ENCODE assay signal across 8 cellular contexts in genomic region chr18:13558132-13558531, GRCh38.
DNase-seq lines count a peak whose midpoint lies in the region; ATAC-seq and TF ChIP-seq lines count a peak whose summit lies in the region.

No MANE protein-coding gene starts in this region.

- peaks cover 9% of the 10 kb centered on the region for H3K4me1 Mint-ChIP-seq in progenitor cell of endocrine pancreas (ENCODE audit: low read depth)

- ATAC-seq in Right ventricle myocardium inferior (peak; percentile 84), HG02852 (IDR thresholded peaks at IDR 0.05; ENCODE audit: unreplicated experiment) (peak; percentile 55), HG03045 (IDR thresholded peaks at IDR 0.05; ENCODE audit: unreplicated experiment) (no peak)

- DNase-seq in Right ventricle myocardium inferior (ENCODE audit: missing footprints), result no peak
- DNase-seq in cardiac septum (ENCODE audit: low spot score), result no peak
- peak; percentile 15 for DNase-seq in NCI-H226
- DNase-seq in activated T-cell treated with anti-CD3 and anti-CD28 coated beads, Interleukin-2, amount 50 U/mL, for 48 hours, result peak; percentile 62
- peak; percentile 73 for DNase-seq in germinal center (ENCODE audit: low spot score)
- DNase-seq in progenitor cell of endocrine pancreas (ENCODE audit: low spot score, unreplicated experiment), result no peak

- H3K27me3 Mint-ChIP-seq in progenitor cell of endocrine pancreas, result no peaks in the 10 kb centered on the region

- intact Hi-C loops in Right ventricle myocardium inferior (cut with DNase I), result loop anchor here (2.0 kb wide), 1 partner anchor 73 kb away; no protein-coding TSS in a partner anchor
- intact Hi-C loops in cardiac septum (cut with DNase I), result loop anchor here (1.0 to 2.0 kb wide), 2 partner anchors 71 to 169 kb away; partner anchors contain the start of genes FAM210A and RNMT

- H3K4me3 Mint-ChIP-seq in progenitor cell of endocrine pancreas (ENCODE audit: low read depth), result no peak overlapping the region

- no peaks in the 10 kb centered on the region for H3K9me3 Mint-ChIP-seq in progenitor cell of endocrine pancreas (ENCODE audit: low read depth)

- no peaks in the 10 kb centered on the region for H3K36me3 Mint-ChIP-seq in progenitor cell of endocrine pancreas (ENCODE audit: insufficient read depth)

- TF ChIP-seq CTCF in progenitor cell of endocrine pancreas (IDR thresholded peaks at IDR 0.05; ENCODE audit: unreplicated experiment), result peak; percentile 63

- no peak overlapping the region for H3K27ac Mint-ChIP-seq in progenitor cell of endocrine pancreas

Comparison
In these comparisons a context has a peak if more than half of its experiments do, and no peak if none do; other contexts are left out.
1. DNase-seq: peak in NCI-H226 (single experiment), activated T-cell treated with anti-CD3 and anti-CD28 coated beads, Interleukin-2, amount 50 U/mL, for 48 hours (2 of 2) and germinal center (single experiment); none in Right ventricle myocardium inferior (single experiment), cardiac septum (single experiment) and progenitor cell of endocrine pancreas (single experiment).